In genomic region chr13:33290421-33290965, GRCh38 we compare ENCODE assay signal across 9 cellular contexts. TPM values are rescaled to one million over a fixed set of nuclear protein-coding genes. Genes with fewer than 3 reads are reported as not detected.
"Had no signal": no experiment of that assay in that cellular context is flagged by ENCODE, and none has a peak within 500 bp of the region (broad histone marks: within the 10 kb centered on the region; RNA-seq: fewer than 3 reads in every experiment).

No MANE protein-coding gene starts in this region.

- H3K27ac ChIP-seq: adrenal gland, neural progenitor cell, parathyroid adenoma, upper lobe of right lung had no signal

- H3K4me3 ChIP-seq: adrenal gland, neural progenitor cell, upper lobe of right lung had no signal

- DNase-seq: activated CD4-positive, alpha-beta T cell treated with anti-CD3 and anti-CD28 coated beads, Interleukin-2, amount 50 U/mL, for 1 hour; activated naive CD4-positive, alpha-beta T cell treated with anti-CD3 and anti-CD28 coated beads, Interleukin-2, amount 50 U/mL, for 16 hours; adrenal gland; effector memory CD4-positive, alpha-beta T cell; immature natural killer cell; small intestine; upper lobe of right lung had no signal

- H3K9me3 ChIP-seq: adrenal gland, upper lobe of right lung had no signal

- H3K27me3 ChIP-seq: adrenal gland, neural progenitor cell, upper lobe of right lung had no signal

- H3K36me3 ChIP-seq: adrenal gland, neural progenitor cell, upper lobe of right lung had no signal

RNA-seq across cellular contexts. Expression of gene STARD13, which starts 4.9 kb away (rescaled TPM):
- polyA plus RNA-seq: immature natural killer cell had no signal
